In the genomic region with DNA sequence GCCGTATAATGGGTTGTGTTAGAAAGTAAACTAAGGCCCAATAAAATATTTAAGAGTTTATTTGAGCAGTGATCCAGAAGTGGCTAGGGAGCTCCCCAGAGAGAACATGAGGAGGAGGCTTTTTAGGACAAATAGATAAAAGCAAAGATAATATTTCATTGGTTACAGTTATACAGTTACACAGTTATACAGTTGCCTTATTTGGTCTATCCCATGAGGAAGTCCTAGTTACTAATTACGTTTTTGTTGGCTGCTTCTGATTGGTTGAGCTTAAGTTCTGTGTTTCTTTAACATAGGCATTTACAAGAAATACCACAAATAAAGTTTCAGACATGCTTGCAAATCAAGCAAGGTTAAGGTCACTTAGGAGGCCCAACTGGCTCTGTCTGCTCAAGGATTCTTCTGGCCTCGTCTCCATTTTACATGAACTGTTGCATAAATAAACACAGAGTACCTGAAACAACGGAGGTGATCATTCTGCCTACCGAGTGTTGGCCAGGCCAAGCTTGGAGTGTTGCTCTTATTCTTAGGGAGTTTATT, we compare ENCODE assay signal across 8 cellular contexts. TPM values are rescaled to one million over a fixed set of nuclear protein-coding genes. Genes with fewer than 3 reads are reported as not detected.
DNase-seq lines count a peak whose midpoint lies in the region; ATAC-seq, FAIRE-seq and TF ChIP-seq lines count a peak whose summit lies in the region.

No MANE protein-coding gene starts in this region.

- in situ Hi-C loops in K562 (cut with MboI): no loop called here

- no TSS peak for BruUV-seq in K562 (replicated peaks; lab: Mats Ljungman, UMichigan)

- CTCF ChIA-PET in K562 (lab: Yijun Ruan, JAX; ENCODE audit: low intra/inter-chr PET ratio): no interaction called here

- H3K4me3 ChIP-seq in K562: no peak overlapping the region

- H3K27me3 Mint-ChIP-seq in immature natural killer cell (ENCODE audit: low read depth in 3 of 3): peaks cover 2 to 50% (median 14%) of the 10 kb centered on the region in 3 donors
- H3K27me3 Mint-ChIP-seq in stimulated activated naive CD8-positive, alpha-beta T cell treated with anti-CD3 and anti-CD28 coated beads, Interleukin-15, amount 100 ng/mL, for 72 hours: peaks cover 73% of the 10 kb centered on the region

- peak overlapping the region; percentile 20 to 67 (median 60) for H3K4me3 Mint-ChIP-seq in immature natural killer cell
- H3K4me3 Mint-ChIP-seq in stimulated activated naive CD8-positive, alpha-beta T cell treated with anti-CD3 and anti-CD28 coated beads, Interleukin-15, amount 100 ng/mL, for 72 hours: peak overlapping the region; percentile 76 to 88

- ATAC-seq in GM21529 (IDR thresholded peaks at IDR 0.05; ENCODE audit: unreplicated experiment) (peak; percentile 93), K562 (peak; percentile 75), HG03135 (IDR thresholded peaks at IDR 0.05; ENCODE audit: unreplicated experiment) (no peak)
- ATAC-seq in stimulated activated naive CD8-positive, alpha-beta T cell treated with anti-CD3 and anti-CD28 coated beads, Interleukin-15, amount 100 ng/mL, for 72 hours: peak; percentile 86

- no peaks in the 10 kb centered on the region for H3K9me1 ChIP-seq in K562 (ENCODE audit: control insufficient read depth, insufficient read depth, low read length)

- no peak for TF ChIP-seq RAD21 in K562 (CRISPR knock-in tag; conservative IDR thresholded peaks at IDR 0.05 in 1 of 2, IDR thresholded peaks at IDR 0.05 in 1 of 2)

- no peak for TF ChIP-seq EP300 in K562 (IDR thresholded peaks at IDR 0.05; ENCODE audit: low read length)

- no peaks in the 10 kb centered on the region for H3K9me3 ChIP-seq in K562 (replicated peaks; ENCODE audit: control insufficient read depth, insufficient read depth, low read depth, low read length)

- H2AFZ ChIP-seq in K562 (ENCODE audit: low read depth, low read length): no peak overlapping the region

- H3K4me1 ChIP-seq in K562 (replicated peaks in 1 of 2; ENCODE audit: control insufficient read depth in 2 of 2, insufficient read depth in 2 of 2, low read length in 2 of 2): peaks cover 0 to 8% of the 10 kb centered on the region in 2 experiments; a peak in 1 of 5 replicates

- TF ChIP-seq CTCF in K562 (IDR thresholded peaks at IDR 0.05 in 2 of 3, conservative IDR thresholded peaks at IDR 0.05 in 1 of 3; ENCODE audit: insufficient read depth in 2 of 3, low read depth in 1 of 3, low read length in 3 of 3): no peak

- no peak overlapping the region for H3K27ac ChIP-seq in K562 (ENCODE audit: extremely low read depth, low read depth, low read length)

- H3K36me3 ChIP-seq in K562 (ENCODE audit: control insufficient read depth, insufficient read depth, low read length): no peaks in the 10 kb centered on the region

- 15% methylated on average over 5 of the region's 5 CpGs for WGBS in K562 (ENCODE audit: insufficient coverage, low coverage, missing lambda C conversion rate)

- no peaks in the 10 kb centered on the region for H3K79me2 ChIP-seq in K562 (ENCODE audit: control insufficient read depth, insufficient read depth, low read length)

- H3K27me3 ChIP-seq in K562 (ENCODE audit: control insufficient read depth in 2 of 2, insufficient read depth in 2 of 2, low read length in 2 of 2): peaks cover 12 to 35% of the 10 kb centered on the region in 2 experiments; a peak in 4 of 5 replicates

- intact Hi-C loops in K562 (cut with micrococcal nuclease): no loop called here

- H4K20me1 ChIP-seq in K562 (replicated peaks; ENCODE audit: control insufficient read depth, insufficient read depth, low read length): no peaks in the 10 kb centered on the region

- H3K9me3 Mint-ChIP-seq in immature natural killer cell: peaks cover 0 to 5% (median 0%) of the 10 kb centered on the region in 6 donors
- peaks cover 0 to 9% of the 10 kb centered on the region in 2 donors for H3K9me3 Mint-ChIP-seq in stimulated activated naive CD8-positive, alpha-beta T cell treated with anti-CD3 and anti-CD28 coated beads, Interleukin-15, amount 100 ng/mL, for 72 hours

- POLR2A ChIA-PET in K562 (lab: Yijun Ruan, JAX): no interaction called here

- H3K36me3 Mint-ChIP-seq in immature natural killer cell: no peaks in the 10 kb centered on the region

- DNase-seq in GM04503 (ENCODE audit: low read depth) (peak; percentile 42), LHCN-M2 (ENCODE audit: low read depth) (peak; percentile 64), K562 (ENCODE audit: extremely low read depth in 1 of 4, low spot score in 3 of 4) (peak in 1 of 4 experiments; percentile 28), immature natural killer cell (peak; percentile 14 to 47 (median 31))
- peak; percentile 23 to 31 for DNase-seq in stimulated activated naive CD8-positive, alpha-beta T cell treated with anti-CD3 and anti-CD28 coated beads, Interleukin-15, amount 100 ng/mL, for 72 hours
- no peak for DNase-seq in stimulated activated CD4-positive, alpha-beta T cell treated with anti-CD3 and anti-CD28 coated beads, Interleukin-12 subunit alpha, Interleukin-12 subunit beta, amount 100 ng/mL, for 4 hours

- H3K9ac ChIP-seq in K562 (ENCODE audit: insufficient read depth in 1 of 2, low read depth in 2 of 2, low read length in 2 of 2): no peak overlapping the region

- peak; percentile 51 for FAIRE-seq in K562 (lab: Jason Lieb, UNC)

- no peak for TF ChIP-seq POLR2A in K562 (conservative IDR thresholded peaks at IDR 0.05)

- peaks cover 14 to 17% of the 10 kb centered on the region in 2 donors for H3K4me1 Mint-ChIP-seq in immature natural killer cell
- H3K4me1 Mint-ChIP-seq in stimulated activated naive CD8-positive, alpha-beta T cell treated with anti-CD3 and anti-CD28 coated beads, Interleukin-15, amount 100 ng/mL, for 72 hours: peaks cover 16% of the 10 kb centered on the region

- H3K4me2 ChIP-seq in K562 (ENCODE audit: insufficient read depth, low read length): no peak overlapping the region

- no peak overlapping the region for H3K27ac Mint-ChIP-seq in immature natural killer cell
- H3K27ac Mint-ChIP-seq in stimulated activated naive CD8-positive, alpha-beta T cell treated with anti-CD3 and anti-CD28 coated beads, Interleukin-15, amount 100 ng/mL, for 72 hours: no peak overlapping the region

TF ChIP-seq in K562, 482 proteins besides CTCF, POLR2A, EP300 and RAD21 (continues in another document):
- no peak for TF ChIP-seq ZNF282 (CRISPR knock-in tag; IDR thresholded peaks at IDR 0.05)
- TF ChIP-seq CREB1 (IDR thresholded peaks at IDR 0.05): peak; percentile 20; the same call in 1 of the 2 replicates
- 0 out of 2 replicates have a peak, but pooled peaks have one; percentile 40 for TF ChIP-seq CREB1 (CRISPR knock-in tag; IDR thresholded peaks at IDR 0.05)
- TF ChIP-seq RFX7 (CRISPR knock-in tag; IDR thresholded peaks at IDR 0.05): no peak
- no peak for TF ChIP-seq ZNF175 (CRISPR knock-in tag; IDR thresholded peaks at IDR 0.05; ENCODE audit: low read depth)
- TF ChIP-seq, protein P1, sequence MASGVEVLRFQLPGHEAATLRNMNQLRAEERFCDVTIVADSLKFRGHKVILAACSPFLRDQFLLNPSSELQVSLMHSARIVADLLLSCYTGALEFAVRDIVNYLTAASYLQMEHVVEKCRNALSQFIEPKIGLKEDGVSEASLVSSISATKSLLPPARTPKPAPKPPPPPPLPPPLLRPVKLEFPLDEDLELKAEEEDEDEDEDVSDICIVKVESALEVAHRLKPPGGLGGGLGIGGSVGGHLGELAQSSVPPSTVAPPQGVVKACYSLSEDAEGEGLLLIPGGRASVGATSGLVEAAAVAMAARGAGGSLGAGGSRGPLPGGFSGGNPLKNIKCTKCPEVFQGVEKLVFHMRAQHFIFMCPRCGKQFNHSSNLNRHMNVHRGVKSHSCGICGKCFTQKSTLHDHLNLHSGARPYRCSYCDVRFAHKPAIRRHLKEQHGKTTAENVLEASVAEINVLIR (CRISPR knock-in tag; IDR thresholded peaks at IDR 0.05): peak; percentile 66; the same call in 1 of the 2 replicates

RNA-seq across cellular contexts. Expression of a gene that starts 7.0 kb away (rescaled TPM):
- total RNA-seq in LHCN-M2 (2014; rRNA removed) (not detected in 2 replicates), K562 (2014; rRNA removed) (not detected in 2 replicates), K562 (2014; rRNA removed; fragmentation: Illumina TruSeq; extraction: Trizol) (not detected in 2 replicates), K562 (2015; rRNA removed; fragmentation: Illumina TruSeq; extraction: Trizol) (not detected in 2 replicates), K562 (2021) (not detected in 2 replicates)
- polyA plus RNA-seq in LHCN-M2 (2012): not detected
- total RNA-seq in K562 (2011; cell fraction: chromatin; rRNA removed; ENCODE audit: low replicate concordance): not detected in 2 replicates
- total RNA-seq in K562 (2011; cell fraction: nucleolus; rRNA removed): not detected in 2 replicates
- not detected in 2 replicates for total RNA-seq in K562 (2011; cell fraction: nucleoplasm; rRNA removed)
- polyA plus RNA-seq in K562 (2011; rRNA removed) (not detected in 2 replicates), K562 (2014; fragmentation: Illumina TruSeq; extraction: Trizol) (not detected in 2 replicates), K562 (2014; fragmentation: Nextera tagmentation; extraction: Ambion mirVana) (not detected), K562 (2014; rRNA removed) (0.08 TPM in 1 of 2 replicates, not detected in the other), immature natural killer cell (not detected)
- polyA plus RNA-seq in K562 (2011; cell fraction: cytosol; rRNA removed): not detected in 2 replicates
- not detected in 2 replicates for polyA plus RNA-seq in K562 (2011; cell fraction: nucleus; rRNA removed)
- polyA plus RNA-seq in K562 (2012): not detected in 2 replicates
- not detected in 2 replicates for polyA minus RNA-seq in K562 (2011; rRNA and poly(A)+ RNA removed)
- polyA minus RNA-seq in K562 (2011; cell fraction: cytosol; rRNA and poly(A)+ RNA removed): not detected in 2 replicates
- polyA minus RNA-seq in K562 (2011; cell fraction: nucleus; rRNA and poly(A)+ RNA removed): not detected in 2 replicates

RNA-seq across cellular contexts. Expression of a gene that starts 32.3 kb away (rescaled TPM):
- not detected in 2 replicates for total RNA-seq in LHCN-M2 (2014; rRNA removed)
- not detected for polyA plus RNA-seq in LHCN-M2 (2012)
- not detected in 2 replicates for total RNA-seq in K562 (2011; cell fraction: chromatin; rRNA removed; ENCODE audit: low replicate concordance)
- not detected in 2 replicates for total RNA-seq in K562 (2011; cell fraction: nucleolus; rRNA removed)
- total RNA-seq in K562 (2011; cell fraction: nucleoplasm; rRNA removed): not detected in 2 replicates
- not detected in 2 replicates for total RNA-seq in K562 (2014; rRNA removed)
- not detected in 2 replicates for total RNA-seq in K562 (2014; rRNA removed; fragmentation: Illumina TruSeq; extraction: Trizol)
- not detected in 2 replicates for total RNA-seq in K562 (2015; rRNA removed; fragmentation: Illumina TruSeq; extraction: Trizol)
- total RNA-seq in K562 (2021): not detected in 2 replicates
- polyA plus RNA-seq in K562 (2011; rRNA removed): not detected in 2 replicates
- polyA plus RNA-seq in K562 (2011; cell fraction: cytosol; rRNA removed): not detected in 2 replicates
- polyA plus RNA-seq in K562 (2011; cell fraction: nucleus; rRNA removed): not detected in 2 replicates
- polyA plus RNA-seq in K562 (2012): 0.07 and 0.08 TPM in 2 replicates
- polyA plus RNA-seq in K562 (2014; fragmentation: Illumina TruSeq; extraction: Trizol): not detected in 2 replicates
- not detected for polyA plus RNA-seq in K562 (2014; fragmentation: Nextera tagmentation; extraction: Ambion mirVana)
- not detected in 2 replicates for polyA plus RNA-seq in K562 (2014; rRNA removed)
- polyA minus RNA-seq in K562 (2011; rRNA and poly(A)+ RNA removed): not detected in 2 replicates
- polyA minus RNA-seq in K562 (2011; cell fraction: cytosol; rRNA and poly(A)+ RNA removed): not detected in 2 replicates
- not detected in 2 replicates for polyA minus RNA-seq in K562 (2011; cell fraction: nucleus; rRNA and poly(A)+ RNA removed)
- polyA plus RNA-seq in immature natural killer cell: not detected
